Comparison of ENCODE assay signal across 29 cellular contexts in the genomic region with DNA sequence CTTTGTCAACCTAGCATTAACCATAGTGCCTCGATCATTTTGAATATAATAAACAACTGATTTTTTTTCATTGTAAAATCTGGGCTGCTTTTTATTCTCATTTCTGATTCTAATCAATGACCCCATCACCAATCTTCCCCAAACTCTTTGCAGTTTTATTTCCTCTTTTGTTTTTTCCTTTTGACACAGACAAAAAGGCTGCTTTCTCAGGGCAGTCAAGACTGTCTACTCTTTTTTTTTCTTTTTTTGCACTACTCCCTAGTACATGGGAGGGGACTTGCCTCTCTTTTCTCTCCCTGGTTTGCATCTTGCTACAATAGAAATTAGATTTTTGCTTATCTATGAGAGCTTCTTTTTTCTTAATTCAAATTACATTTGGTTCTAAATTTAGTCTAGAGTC.
"Had no signal": no experiment of that assay in that cellular context is flagged by ENCODE, and none has a peak within 500 bp of the region (broad histone marks: within the 10 kb centered on the region; RNA-seq: fewer than 3 reads in every experiment).

No MANE protein-coding gene starts in this region.

- H3K4me1 ChIP-seq: body of pancreas, esophagus squamous epithelium, gastroesophageal sphincter had no signal

- ATAC-seq: activated naive CD8-positive, alpha-beta T cell treated with anti-CD3 and anti-CD28 coated beads, Interleukin-2, amount 50 U/mL, for 24 hours; body of pancreas; effector memory CD8-positive, alpha-beta T cell; gastroesophageal sphincter; heart right ventricle; WTC11 had no signal

- H3K27me3 ChIP-seq: adrenal gland, body of pancreas, esophagus squamous epithelium, gastroesophageal sphincter, heart right ventricle, hepatocyte had no signal

- H2AFZ ChIP-seq: hepatocyte had no signal

- H3K4me2 ChIP-seq: hepatocyte had no signal

- H3K4me3 ChIP-seq: adrenal gland, body of pancreas, esophagus squamous epithelium, gastroesophageal sphincter, heart right ventricle, hepatocyte had no signal

- DNase-seq: activated CD4-positive, alpha-beta memory T cell treated with anti-CD3 and anti-CD28 coated beads, Interleukin-2, amount 10 ng/mL, durations not matched to agents 7 days and 5 days; activated CD4-positive, alpha-beta T cell treated with anti-CD3 and anti-CD28 coated beads for 1 hour; activated CD4-positive, alpha-beta T cell treated with anti-CD3 and anti-CD28 coated beads for 4 hours; activated CD4-positive, alpha-beta T cell treated with anti-CD3 and anti-CD28 coated beads, Interleukin-2, amount 10 ng/mL, durations not matched to agents 7 days and 5 days; activated CD4-positive, alpha-beta T cell treated with anti-CD3 and anti-CD28 coated beads, Interleukin-2, amount 50 U/mL, for 4 hours; activated CD8-positive, alpha-beta memory T cell treated with anti-CD3 and anti-CD28 coated beads, Interleukin-2, amount 50 U/mL, for 48 hours; activated effector memory CD4-positive, alpha-beta T cell treated with anti-CD3 and anti-CD28 coated beads, Interleukin-2, amount 50 U/mL, for 16 hours; activated naive CD4-positive, alpha-beta T cell treated with anti-CD3 and anti-CD28 coated beads for 36 hours; activated naive CD8-positive, alpha-beta T cell treated with anti-CD3 and anti-CD28 coated beads for 36 hours; activated naive CD8-positive, alpha-beta T cell treated with anti-CD3 and anti-CD28 coated beads, Interleukin-2, amount 50 U/mL, for 24 hours; activated T-cell treated with anti-CD3 and anti-CD28 coated beads for 4 hours; activated T-cell treated with anti-CD3 and anti-CD28 coated beads, Interleukin-2, amount 50 U/mL, for 24 hours; adrenal gland; amygdala; aorta; body of pancreas; caudate nucleus; cortex of kidney; dermis blood vessel endothelial cell; effector CD4-positive, alpha-beta T cell; effector memory CD8-positive, alpha-beta T cell; esophagus squamous epithelium; foreskin melanocyte; heart right ventricle had no signal

- H3K36me3 ChIP-seq: adrenal gland, esophagus squamous epithelium, gastroesophageal sphincter, heart right ventricle had no signal

- H3K27ac ChIP-seq: adrenal gland, body of pancreas, epithelial cell of prostate, esophagus squamous epithelium, gastroesophageal sphincter, heart right ventricle, hepatocyte, VCaP had no signal

- H3K79me2 ChIP-seq: hepatocyte had no signal
